In genomic region chr7:40885503-40885902, GRCh38 we compare ENCODE assay signal across 1 cellular context.
TF ChIP-seq lines count a peak whose summit lies in the region.

No MANE protein-coding gene starts in this region.

TF ChIP-seq in endothelial cell of umbilical vein, 7 proteins besides CTCF, POLR2A, EP300 and RAD21:
- peak; percentile 61 for TF ChIP-seq FOS (IDR thresholded peaks at IDR 0.05; ENCODE audit: borderline replicate concordance, insufficient read depth, low read length)
- TF ChIP-seq MYC (IDR thresholded peaks at IDR 0.05; ENCODE audit: low read depth, low read length): no peak
- TF ChIP-seq GATA2 (IDR thresholded peaks at IDR 0.05; ENCODE audit: insufficient read depth, insufficient read length, low read depth, low read length): no peak
- TF ChIP-seq JUN (IDR thresholded peaks at IDR 0.05; ENCODE audit: borderline replicate concordance, insufficient read depth, insufficient read length, low read depth): peak; percentile 34
